10 cellular contexts compared by ENCODE assay signal in the genomic region with DNA sequence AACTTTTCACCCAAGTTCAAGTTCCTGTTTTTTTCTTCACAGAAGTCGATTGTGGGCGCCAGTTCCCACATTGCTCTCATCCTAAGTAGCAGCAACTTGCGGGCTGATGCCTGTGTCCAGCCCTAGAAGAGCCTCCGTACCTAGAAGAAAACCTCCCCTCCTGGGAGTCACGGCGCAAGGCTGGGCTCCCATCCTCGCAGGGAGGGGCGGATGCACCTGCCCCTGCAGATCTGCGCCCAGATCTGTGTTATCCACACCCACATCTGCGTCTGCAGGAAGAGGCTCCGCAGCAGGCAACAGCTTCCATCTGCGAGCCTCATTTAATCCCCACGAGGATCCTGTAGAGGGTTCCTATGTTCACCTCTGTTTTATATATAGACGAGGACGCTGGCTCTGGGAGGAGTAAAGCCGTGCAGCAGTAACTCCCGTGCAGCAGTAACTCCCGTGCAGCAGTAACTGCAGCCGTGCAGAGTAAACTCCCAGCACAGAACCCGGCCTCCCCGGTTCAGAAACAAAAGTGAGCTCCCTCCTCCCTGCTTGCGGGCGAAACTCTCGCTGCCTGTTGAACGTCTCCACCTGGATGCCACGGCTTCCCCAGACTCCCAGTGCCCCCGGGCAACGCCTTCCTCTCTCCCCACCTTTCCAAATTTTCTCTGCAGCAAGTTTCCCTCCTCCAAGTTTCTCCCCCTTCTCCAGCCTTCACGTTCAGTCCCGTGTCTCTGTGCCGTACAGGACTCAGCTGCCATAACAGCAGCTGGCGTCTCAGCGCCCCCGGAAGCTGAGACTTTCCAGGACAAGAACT. TPM values are rescaled to one million over a fixed set of nuclear protein-coding genes. Genes with fewer than 3 reads are reported as not detected.
A peak's percentile ranks its signal among the peaks of the same experiment; 100 is the strongest.
DNase-seq lines count a peak whose midpoint lies in the region; ATAC-seq and TF ChIP-seq lines count a peak whose summit lies in the region.
"Had no signal": no experiment of that assay in that cellular context is flagged by ENCODE, and none has a peak within 500 bp of the region (broad histone marks: within the 10 kb centered on the region; RNA-seq: fewer than 3 reads in every experiment).

No MANE protein-coding gene starts in this region.

- peaks cover 10% of the 10 kb centered on the region for H3K4me1 Mint-ChIP-seq in nephron

- H3K4me3 Mint-ChIP-seq in nephron: peak overlapping the region; percentile 53 to 59 (median 55)

- DNase-seq in NCI-H2171 treated with DMSO at 0.1 percent for 48 hours (lab: John Stamatoyannopoulos, UW) (peak; percentile 3), NCI-H2171 (lab: John Stamatoyannopoulos, UW) (no peak), T follicular helper cell (ENCODE audit: low read depth) (peak; percentile 5), breast epithelium (ENCODE audit: low spot score in 2 of 2) (no peak), NCI-H2029 treated with DMSO at 0.1 percent for 48 hours (lab: John Stamatoyannopoulos, UW) (no peak), cerebellum (ENCODE audit: low spot score) (no peak)

- intact Hi-C loops in breast epithelium (cut with DNase I; ENCODE audit: low total_unique reads): no loop called here

- no peaks in the 10 kb centered on the region for H3K36me3 ChIP-seq in breast epithelium

- H3K9me3 Mint-ChIP-seq in nephron: no peaks in the 10 kb centered on the region

- no peak overlapping the region for H3K27ac Mint-ChIP-seq in nephron

- H3K27me3 Mint-ChIP-seq in nephron (ENCODE audit: low read depth): peaks cover 37% of the 10 kb centered on the region

- H3K9me3 ChIP-seq in breast epithelium: no peaks in the 10 kb centered on the region

- no peak for TF ChIP-seq POLR2A in breast epithelium (IDR thresholded peaks at IDR 0.05)

- H3K4me1 ChIP-seq in breast epithelium: no peaks in the 10 kb centered on the region

- H3K36me3 Mint-ChIP-seq in nephron (ENCODE audit: low read depth): no peaks in the 10 kb centered on the region

- H3K27me3 ChIP-seq in breast epithelium: peaks cover 0 to 48% of the 10 kb centered on the region in 2 donors

- no peak for ATAC-seq in GM19397 (IDR thresholded peaks at IDR 0.05; ENCODE audit: unreplicated experiment)

- no peak overlapping the region for H3K27ac ChIP-seq in breast epithelium
- H3K27ac ChIP-seq: C4-2B had no signal

- H3K4me3 ChIP-seq in breast epithelium: peak overlapping the region; percentile 21 to 57 (median 37)

- TF ChIP-seq CTCF in breast epithelium (IDR thresholded peaks at IDR 0.05): no peak
- TF ChIP-seq CTCF in nephron (IDR thresholded peaks at IDR 0.05; ENCODE audit: unreplicated experiment in 3 of 3): no peak

RNA-seq across cellular contexts. Expression of a gene that starts 23.5 kb away (rescaled TPM):
- 10 to 100 TPM; 11.8 to 44.5 (median 23.1) TPM for total RNA-seq in breast epithelium
- total RNA-seq in cerebellum: 2.1 TPM

RNA-seq across cellular contexts. Expression of a gene that starts 27.1 kb away (rescaled TPM):
- total RNA-seq in breast epithelium: 1 to 10 TPM in 2 of 3 donors, under 1 TPM in 1; 0.48 to 4.6 (median 4.0) TPM
- 119 TPM for total RNA-seq in cerebellum

RNA-seq across cellular contexts. Expression of a gene that starts 49.2 kb away (rescaled TPM):
- total RNA-seq in breast epithelium (1 to 10 TPM in 1 of 3 donors, not detected in 2; 4.5 TPM), cerebellum (0.18 TPM)
- total RNA-seq: right cardiac atrium had no signal

Comparison
In these comparisons a context has a peak if more than half of its experiments do, and no peak if none do; other contexts are left out.
1. DNase-seq: peak in NCI-H2171 treated with DMSO at 0.1 percent for 48 hours (single experiment) and T follicular helper cell (single experiment); none in NCI-H2171 (single experiment), breast epithelium (0 of 2), NCI-H2029 treated with DMSO at 0.1 percent for 48 hours (single experiment) and cerebellum (single experiment).
2. RNA of a gene that starts 27.1 kb away (total RNA-seq): 119 TPM in cerebellum (single experiment); 0.48 to 4.6 TPM in breast epithelium; every median in the first group is over 10 times any median in the second.